ENCODE assay signal across 11 cellular contexts in genomic region chr1:1213153-1213918, GRCh38. TPM values are rescaled to one million over a fixed set of nuclear protein-coding genes. Genes with fewer than 3 reads are reported as not detected.
DNase-seq lines count a peak whose midpoint lies in the region; ATAC-seq and TF ChIP-seq lines count a peak whose summit lies in the region.
"Had no signal": no experiment of that assay in that cellular context is flagged by ENCODE, and none has a peak within 500 bp of the region (broad histone marks: within the 10 kb centered on the region; RNA-seq: fewer than 3 reads in every experiment).

No MANE protein-coding gene starts in this region.

- peaks cover 0 to 32% of the 10 kb centered on the region in 2 donors for H3K36me3 ChIP-seq in left lung
- H3K36me3 ChIP-seq in urinary bladder (ENCODE audit: insufficient read depth) = peaks cover 2% of the 10 kb centered on the region
- H3K36me3 ChIP-seq in OCI-LY7 (ENCODE audit: insufficient read depth, low read length) = peaks cover 20% of the 10 kb centered on the region

- no peak overlapping the region for H3K4me2 ChIP-seq in OCI-LY7 (ENCODE audit: low read length)

- H3K27me3 ChIP-seq in left lung = peaks cover 0 to 40% of the 10 kb centered on the region in 2 donors
- H3K27me3 ChIP-seq: dorsolateral prefrontal cortex had no signal

- H4K20me1 ChIP-seq in OCI-LY7 (ENCODE audit: insufficient read depth, low read length) = no peaks in the 10 kb centered on the region

- intact Hi-C loops in left lung (cut with DNase I) = no loop called here
- intact Hi-C loops in OCI-LY7 (cut with micrococcal nuclease; ENCODE audit: unreplicated experiment) = loop anchor here (2.0 kb wide), 1 partner anchor 91 kb away; no protein-coding TSS in a partner anchor

- peak; percentile 7 for ATAC-seq in left lung
- ATAC-seq in GM19328 (IDR thresholded peaks at IDR 0.05; ENCODE audit: unreplicated experiment) = no peak
- ATAC-seq in HG02970 (IDR thresholded peaks at IDR 0.05; ENCODE audit: low FRiP score, unreplicated experiment) = no peak

- 64% methylated on average over 42 of the region's 42 CpGs for WGBS in urinary bladder

- CTCF ChIA-PET in OCI-LY7 (lab: Charles Lee; ENCODE audit: unreplicated experiment) = interaction anchor here (0.6 kb wide), 1 partner anchor 166 kb away, joined by 3 read pairs; no protein-coding TSS in a partner anchor

- H3K4me3 ChIP-seq in left lung (peak overlapping the region in 1 of 2 donors; percentile 32), urinary bladder (ENCODE audit: low read depth, low read length) (peak overlapping the region; percentile 31), OCI-LY7 (ENCODE audit: low read depth, low read length, poor library complexity, severe bottlenecking) (no peak overlapping the region)

- BruUV-seq in OCI-LY7 (replicated peaks; lab: Mats Ljungman, UMichigan) = no TSS peak

- POLR2A ChIA-PET in OCI-LY7 (lab: Charles Lee) = no interaction called here

- H3K27ac ChIP-seq in left lung (peak overlapping the region in 1 of 2 donors; percentile 63), urinary bladder (ENCODE audit: low read depth) (no peak overlapping the region), OCI-LY7 (ENCODE audit: low read depth, low read length, poor library complexity, severe bottlenecking) (no peak overlapping the region)

- peak; percentile 63 for DNase-seq in stimulated activated CD4-positive, alpha-beta T cell treated with anti-CD3 and anti-CD28 coated beads, Interleukin-15, amount 100 ng/mL, for 24 hours
- no peak for DNase-seq in stimulated activated CD4-positive, alpha-beta T cell treated with anti-CD3 and anti-CD28 coated beads, Interleukin-2, amount 100 ng/mL, for 48 hours
- DNase-seq in activated naive CD4-positive, alpha-beta T cell treated with anti-CD3 and anti-CD28 coated beads, Interleukin-2, amount 50 U/mL, for 16 hours = peak; percentile 43
- DNase-seq in left lung = peak in 1 of 2 donors; percentile 81
- DNase-seq in OCI-LY7 (ENCODE audit: low spot score) = no peak
- DNase-seq: NCI-H1417 treated with DMSO at 0.1 percent for 48 hours had no signal

- no peaks in the 10 kb centered on the region for H3K79me2 ChIP-seq in OCI-LY7 (ENCODE audit: insufficient read depth, low read depth, low read length)

- H3K9me3 ChIP-seq in left lung (no peaks in the 10 kb centered on the region), OCI-LY7 (ENCODE audit: low read length) (no peaks in the 10 kb centered on the region)

- no peak for TF ChIP-seq CTCF in left lung (IDR thresholded peaks at IDR 0.05)
- TF ChIP-seq CTCF in OCI-LY7 (conservative IDR thresholded peaks at IDR 0.05; ENCODE audit: low read length) = no peak

- H3K4me1 ChIP-seq in left lung (peaks cover 2 to 49% of the 10 kb centered on the region in 2 donors), urinary bladder (ENCODE audit: insufficient read depth) (no peaks in the 10 kb centered on the region), OCI-LY7 (ENCODE audit: insufficient read depth, low read length, poor library complexity, severe bottlenecking) (no peaks in the 10 kb centered on the region)

- no peaks in the 10 kb centered on the region for H3K9me2 ChIP-seq in OCI-LY7 (ENCODE audit: insufficient read depth, low read length)

- H2AFZ ChIP-seq in OCI-LY7 (ENCODE audit: low read length) = no peak overlapping the region

RNA-seq across cellular contexts. Expression of gene TNFRSF4, which starts 0.6 kb away (rescaled TPM):
- 1 to 10 TPM; 2.8 to 3.5 TPM for total RNA-seq in left lung
- total RNA-seq in urinary bladder = 0.48 TPM
- polyA plus RNA-seq in urinary bladder = 2.2 TPM
- not detected in 2 replicates for total RNA-seq in OCI-LY7 (2014; rRNA removed; shearing (Covaris generic))
- 1.1 and 1.4 TPM in 2 replicates for total RNA-seq in OCI-LY7 (2022)
- total RNA-seq: RPMI7951 had no signal

RNA-seq across cellular contexts. Expression of gene TNFRSF18, which starts 6.9 kb away (rescaled TPM):
- 1 to 10 TPM; 1.1 to 1.3 TPM for total RNA-seq in left lung
- not detected for total RNA-seq in urinary bladder
- 0.77 TPM for polyA plus RNA-seq in urinary bladder
- not detected in 2 replicates for total RNA-seq in OCI-LY7 (2014; rRNA removed; shearing (Covaris generic))
- total RNA-seq in OCI-LY7 (2022) = not detected in 2 replicates
- total RNA-seq: RPMI7951 had no signal

RNA-seq across cellular contexts. Expression of gene SDF4, which starts 18.5 kb away (rescaled TPM):
- total RNA-seq in left lung (100 to 1,000 TPM; 152 to 166 TPM), urinary bladder (36.7 TPM), OCI-LY7 (2022) (82.8 and 85.7 TPM in 2 replicates)
- 176 TPM for polyA plus RNA-seq in urinary bladder
- total RNA-seq in OCI-LY7 (2014; rRNA removed; shearing (Covaris generic)) = 44.2 and 47.7 TPM in 2 replicates

RNA-seq across cellular contexts. Expression of gene B3GALT6, which starts 18.7 kb away (rescaled TPM):
- 10 to 100 TPM; 12.6 to 25.2 TPM for total RNA-seq in left lung
- total RNA-seq in urinary bladder = 8.8 TPM
- polyA plus RNA-seq in urinary bladder = 15.2 TPM
- total RNA-seq in OCI-LY7 (2014; rRNA removed; shearing (Covaris generic)) = 36.2 and 37.7 TPM in 2 replicates
- 25.0 and 27.1 TPM in 2 replicates for total RNA-seq in OCI-LY7 (2022)

RNA-seq across cellular contexts. Expression of gene C1QTNF12, which starts 33.2 kb away (rescaled TPM):
- total RNA-seq in left lung = 1 to 10 TPM; 1.2 to 2.2 TPM
- 0.53 TPM for total RNA-seq in urinary bladder
- 0.99 TPM for polyA plus RNA-seq in urinary bladder
- total RNA-seq in OCI-LY7 (2014; rRNA removed; shearing (Covaris generic)) = 0.49 and 1.8 TPM in 2 replicates
- total RNA-seq in OCI-LY7 (2022) = 6.1 and 7.0 TPM in 2 replicates
- total RNA-seq: RPMI7951 had no signal

Comparison
In these comparisons a context has a peak if more than half of its experiments do, and no peak if none do; other contexts are left out.
1. DNase-seq: peak in stimulated activated CD4-positive, alpha-beta T cell treated with anti-CD3 and anti-CD28 coated beads, Interleukin-15, amount 100 ng/mL, for 24 hours (single experiment) and activated naive CD4-positive, alpha-beta T cell treated with anti-CD3 and anti-CD28 coated beads, Interleukin-2, amount 50 U/mL, for 16 hours (single experiment); none in stimulated activated CD4-positive, alpha-beta T cell treated with anti-CD3 and anti-CD28 coated beads, Interleukin-2, amount 100 ng/mL, for 48 hours (0 of 2) and OCI-LY7 (single experiment).